Comparison of ENCODE assay signal across 10 cellular contexts in the genomic region with DNA sequence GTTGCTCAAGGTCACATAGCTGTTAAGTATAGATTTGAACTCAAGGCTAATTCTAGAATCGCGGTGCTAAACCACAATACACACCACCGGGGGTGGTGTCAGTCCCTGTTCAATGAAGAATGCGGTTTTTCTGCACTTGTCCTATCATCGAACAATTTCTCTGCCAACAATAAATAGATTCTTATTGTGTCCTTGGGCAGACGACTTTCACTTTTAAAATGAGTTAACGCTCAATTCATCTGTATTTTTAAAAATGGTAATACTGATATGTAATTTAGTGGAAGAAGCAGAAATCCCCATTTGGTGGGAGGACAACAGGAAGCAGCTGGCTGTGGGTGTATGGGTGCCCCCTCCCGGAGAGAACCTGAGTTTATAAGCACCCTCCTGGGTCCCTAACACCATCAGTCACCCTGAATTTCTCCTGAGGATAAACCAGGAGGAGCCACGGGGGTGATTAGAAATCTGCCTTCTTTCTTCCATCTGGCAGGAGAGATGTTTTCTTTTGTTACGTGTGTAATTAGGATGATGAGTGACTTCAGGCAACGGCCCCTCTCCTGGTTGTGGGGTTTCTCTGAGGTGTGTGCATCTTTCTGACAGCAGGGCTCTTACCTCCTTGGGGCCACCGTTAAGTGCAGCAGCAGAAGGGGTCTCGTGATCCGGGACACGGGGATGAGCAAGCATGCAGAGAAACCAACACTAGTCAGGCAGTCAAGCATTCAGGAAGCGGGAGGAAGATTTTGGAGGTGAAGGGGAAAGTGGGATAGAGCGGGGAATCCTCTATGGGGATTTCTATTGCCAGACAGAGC.
DNase-seq lines count a peak whose midpoint lies in the region; ATAC-seq and TF ChIP-seq lines count a peak whose summit lies in the region.
"Had no signal": no experiment of that assay in that cellular context is flagged by ENCODE, and none has a peak within 500 bp of the region (broad histone marks: within the 10 kb centered on the region; RNA-seq: fewer than 3 reads in every experiment).

No MANE protein-coding gene starts in this region.

- peaks cover 9 to 23% (median 15%) of the 10 kb centered on the region in 11 experiments; a peak in 19 of 22 replicates for H3K9me3 ChIP-seq in BLaER1 treated with 17β-estradiol and CSF1 and Interleukin-3, amounts not matched to agents 10 nM and 100 nM (replicated peaks in 1 of 11)
- no peaks in the 10 kb centered on the region for H3K9me3 ChIP-seq in mucosa of descending colon
- no peaks in the 10 kb centered on the region for H3K9me3 ChIP-seq in right lobe of liver

- ATAC-seq in GM18868 (IDR thresholded peaks at IDR 0.05; ENCODE audit: unreplicated experiment) (peak; percentile 60), HG02938 (IDR thresholded peaks at IDR 0.05; ENCODE audit: unreplicated experiment) (peak; percentile 45), activated B cell treated with CpG ODN at 0.5 μM for 24 hours (ENCODE audit: low read depth) (peak; percentile 67), GM21737 (IDR thresholded peaks at IDR 0.05; ENCODE audit: unreplicated experiment) (no peak), mucosa of descending colon (no peak), right lobe of liver (no peak)

- no peaks in the 10 kb centered on the region for H3K36me3 Mint-ChIP-seq in activated B cell treated with CpG ODN at 0.5 μM for 24 hours (ENCODE audit: low read depth)

- H4K20me1 ChIP-seq in BLaER1 treated with 17β-estradiol and CSF1 and Interleukin-3, amounts not matched to agents 10 nM and 100 nM = peaks cover 0 to 14% (median 0%) of the 10 kb centered on the region in 11 experiments; a peak in 3 of 22 replicates

- peak overlapping the region; percentile 42 for H3K27ac Mint-ChIP-seq in activated B cell treated with CpG ODN at 0.5 μM for 24 hours

- no peak for TF ChIP-seq POLR2A in right lobe of liver (IDR thresholded peaks at IDR 0.05)

- H3K27ac ChIP-seq in BLaER1 treated with 17β-estradiol and CSF1 and Interleukin-3, amounts not matched to agents 10 nM and 100 nM = peak overlapping the region in 3 of 11 experiments; percentile 28 to 44 (median 44); a peak in 6 of 22 replicates
- H3K27ac ChIP-seq in right lobe of liver = no peak overlapping the region

- H3K4me1 ChIP-seq in BLaER1 treated with 17β-estradiol and CSF1 and Interleukin-3, amounts not matched to agents 10 nM and 100 nM = peaks cover 28 to 41% (median 38%) of the 10 kb centered on the region in 10 experiments
- no peaks in the 10 kb centered on the region for H3K4me1 ChIP-seq in mucosa of descending colon (ENCODE audit: low read depth)
- no peaks in the 10 kb centered on the region for H3K4me1 ChIP-seq in right lobe of liver

- CTCF ChIA-PET in activated B cell treated with CpG ODN at 0.5 μM for 24 hours (lab: Charles Lee) = interaction anchor here (0.9 to 1.0 kb wide), 2 partner anchors 10 to 39 kb away, joined by 3 to 4 read pairs; no protein-coding TSS in a partner anchor

- POLR2A ChIA-PET in activated B cell treated with CpG ODN at 0.5 μM for 24 hours (lab: Charles Lee) = interaction anchor here (0.7 to 1.3 kb wide), 4 partner anchors 23 to 39 kb away, joined by 3 to 5 read pairs (median 4); no protein-coding TSS in a partner anchor

- peak overlapping the region; percentile 67 for H3K4me3 Mint-ChIP-seq in activated B cell treated with CpG ODN at 0.5 μM for 24 hours

- H3K36me3 ChIP-seq in BLaER1 treated with 17β-estradiol and CSF1 and Interleukin-3, amounts not matched to agents 10 nM and 100 nM = peaks cover 0 to 7% (median 0%) of the 10 kb centered on the region in 11 experiments; a peak in 3 of 22 replicates
- no peaks in the 10 kb centered on the region for H3K36me3 ChIP-seq in mucosa of descending colon (ENCODE audit: low read depth)
- H3K36me3 ChIP-seq in right lobe of liver = no peaks in the 10 kb centered on the region

- H3K4me3 ChIP-seq in BLaER1 treated with 17β-estradiol and CSF1 and Interleukin-3, amounts not matched to agents 10 nM and 100 nM = peak overlapping the region in 5 of 10 experiments; percentile 2 to 23 (median 20); a peak in 3 of 20 replicates
- no peak overlapping the region for H3K4me3 ChIP-seq in mucosa of descending colon
- H3K4me3 ChIP-seq in right lobe of liver = no peak overlapping the region
- H3K4me3 ChIP-seq: lung had no signal

- intact Hi-C loops in activated B cell treated with CpG ODN at 0.5 μM for 24 hours (cut with micrococcal nuclease) = loop anchor here (5.0 kb wide), 1 partner anchor 35 kb away; no protein-coding TSS in a partner anchor
- intact Hi-C loops in mucosa of descending colon (cut with DNase I, micrococcal nuclease) = no loop called here
- intact Hi-C loops in right lobe of liver (cut with DNase I) = loop anchor here in 1 of 2 donors (10.0 kb wide), 1 partner anchor 57 kb away; no protein-coding TSS in a partner anchor

- 57% methylated on average over 16 of the region's 17 CpGs for WGBS in right lobe of liver (ENCODE audit: insufficient coverage, low coverage, low lambda C conversion rate, missing lambda C conversion rate)

- peaks cover 7% of the 10 kb centered on the region for H3K9me3 Mint-ChIP-seq in activated B cell treated with CpG ODN at 0.5 μM for 24 hours

- peak overlapping the region; percentile 71 to 88 (median 81) for H3K4me2 ChIP-seq in BLaER1 treated with 17β-estradiol and CSF1 and Interleukin-3, amounts not matched to agents 10 nM and 100 nM

- DNase-seq in activated B cell treated with CpG ODN at 0.5 μM for 24 hours (no peak), glomerular visceral epithelial cell (ENCODE audit: extremely low spot score) (no peak), mucosa of descending colon (no peak), right lobe of liver (no peak)
- DNase-seq: T-helper 9 cell had no signal

- peak overlapping the region in 5 of 11 experiments; percentile 14 to 41 (median 22); a peak in 7 of 22 replicates for H3K9ac ChIP-seq in BLaER1 treated with 17β-estradiol and CSF1 and Interleukin-3, amounts not matched to agents 10 nM and 100 nM

- TF ChIP-seq CTCF in activated B cell treated with CpG ODN at 0.5 μM for 24 hours (IDR thresholded peaks at IDR 0.05) (no peak), mucosa of descending colon (IDR thresholded peaks at IDR 0.05) (no peak), right lobe of liver (IDR thresholded peaks at IDR 0.05) (no peak)

- H3K27me3 Mint-ChIP-seq in activated B cell treated with CpG ODN at 0.5 μM for 24 hours = no peaks in the 10 kb centered on the region

- H3K4me1 Mint-ChIP-seq in activated B cell treated with CpG ODN at 0.5 μM for 24 hours = peaks cover 29% of the 10 kb centered on the region

- H3K27me3 ChIP-seq in BLaER1 treated with 17β-estradiol and CSF1 and Interleukin-3, amounts not matched to agents 10 nM and 100 nM = no peaks in the 10 kb centered on the region
- H3K27me3 ChIP-seq in right lobe of liver = no peaks in the 10 kb centered on the region

Comparison
In these comparisons a context has a peak if more than half of its experiments do, and no peak if none do; other contexts are left out.
1. ATAC-seq: peak in GM18868 (single experiment), HG02938 (single experiment) and activated B cell treated with CpG ODN at 0.5 μM for 24 hours (single experiment); none in GM21737 (single experiment), mucosa of descending colon (single experiment) and right lobe of liver (0 of 4).